Comparison of ENCODE assay signal across 19 cellular contexts in the genomic region with DNA sequence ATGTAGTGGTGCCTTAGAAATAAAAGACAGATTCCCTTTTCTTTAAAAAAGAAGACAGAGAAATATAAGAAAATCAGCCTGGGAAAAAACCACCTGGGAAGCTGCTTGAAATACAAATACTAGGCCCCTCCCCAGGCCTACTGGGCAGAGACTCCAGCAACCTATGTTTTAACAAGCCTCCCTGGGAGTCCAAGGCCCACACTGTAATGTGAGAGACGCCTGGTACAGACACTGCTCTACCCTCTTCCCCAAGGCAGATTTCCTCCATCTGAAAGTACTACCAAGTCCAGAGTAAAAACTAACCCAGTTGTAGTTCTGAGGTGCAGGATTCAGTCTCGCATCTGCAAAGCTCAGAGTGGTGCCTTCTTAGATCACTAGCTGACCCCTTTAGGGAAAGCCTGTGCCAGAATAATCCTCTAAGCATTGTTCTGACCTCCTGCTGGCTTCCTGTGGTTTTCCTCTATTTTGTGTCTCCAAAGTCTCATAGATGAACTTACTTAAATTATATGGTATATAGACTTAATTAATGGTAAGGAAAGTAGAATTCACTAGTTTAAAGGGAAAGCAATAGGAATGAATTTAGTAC.
"Had no signal": no experiment of that assay in that cellular context is flagged by ENCODE, and none has a peak within 500 bp of the region (broad histone marks: within the 10 kb centered on the region; RNA-seq: fewer than 3 reads in every experiment).

No MANE protein-coding gene starts in this region.

- H3K27me3 ChIP-seq: dorsolateral prefrontal cortex, foreskin keratinocyte, hepatocyte, left lung, ovary, right lobe of liver, stomach, vagina had no signal

- H3K27ac ChIP-seq: dorsolateral prefrontal cortex, foreskin keratinocyte, hepatocyte, left lung, ovary, right lobe of liver, stomach, vagina had no signal

- H3K4me3 ChIP-seq: dorsolateral prefrontal cortex, hepatocyte, left lung, ovary, right lobe of liver, stomach, vagina had no signal

- H3K9me3 ChIP-seq: left lung, ovary, right lobe of liver, stomach, vagina had no signal

- H3K36me3 ChIP-seq: left lung, ovary, right lobe of liver, stomach, vagina had no signal

- H3K4me2 ChIP-seq: hepatocyte had no signal

- DNase-seq: activated CD4-positive, alpha-beta T cell treated with anti-CD3 and anti-CD28 coated beads, Interleukin-2, amount 10 ng/mL, durations not matched to agents 24 days and 14 days; activated CD8-positive, alpha-beta T cell treated with anti-CD3 and anti-CD28 coated beads for 36 hours; activated naive CD4-positive, alpha-beta T cell; activated naive CD8-positive, alpha-beta T cell treated with anti-CD3 and anti-CD28 coated beads for 36 hours; activated T-cell treated with anti-CD3 and anti-CD28 coated beads, Interleukin-2, amount 50 U/mL, for 1 hour; amniotic stem cell; dorsolateral prefrontal cortex; foreskin keratinocyte; left lung; naive B cell; ovary; right lobe of liver; small intestine; stimulated activated CD4-positive, alpha-beta T cell treated with anti-CD3 and anti-CD28 coated beads, Interleukin-4, amount 100 ng/mL, for 1 hour; stomach; trophoblast cell had no signal

- H3K4me1 ChIP-seq: foreskin keratinocyte had no signal

- ATAC-seq: activated CD8-positive, alpha-beta T cell treated with anti-CD3 and anti-CD28 coated beads for 36 hours; activated T-helper 17 cell treated with anti-CD3 and anti-CD28 coated beads, Interleukin-2, amount 50 U/mL, for 72 hours; foreskin keratinocyte; left lung; right lobe of liver had no signal

- H2AFZ ChIP-seq: hepatocyte had no signal
